ENCODE assay signal across 24 cellular contexts in genomic region chr1:204618148-204618760, GRCh38.
"Had no signal": no experiment of that assay in that cellular context is flagged by ENCODE, and none has a peak within 500 bp of the region (broad histone marks: within the 10 kb centered on the region; RNA-seq: fewer than 3 reads in every experiment).

No MANE protein-coding gene starts in this region.

- H3K27me3 ChIP-seq: left lung, pancreas, sigmoid colon, tibial nerve, vagina had no signal

- H3K4me3 ChIP-seq: left lung, lower lobe of right lung, mucosa of descending colon, pancreas, prostate gland, sigmoid colon, tibial nerve, vagina had no signal

- H3K9me3 Mint-ChIP-seq: naive thymus-derived CD4-positive, alpha-beta T cell; natural killer cell treated with Interleukin-12 subunit alpha and Interleukin-12 subunit beta and Interleukin-15 and Interleukin-18, amount 100 ng/mL, for 72 hours; stimulated activated memory B cell treated with anti-CD40 and anti-IgM and Interleukin-4, amounts not matched to agents 10 μg/mL and 1 μg/mL and 100 μg/mL, for 72 hours; stimulated activated naive CD8-positive, alpha-beta T cell treated with anti-CD3 and anti-CD28 coated beads, Interleukin-15, amount 100 ng/mL, for 72 hours; type B pancreatic cell had no signal

- H3K4me1 Mint-ChIP-seq: naive thymus-derived CD4-positive, alpha-beta T cell; stimulated activated memory B cell treated with anti-CD40 and anti-IgM and Interleukin-4, amounts not matched to agents 10 μg/mL and 1 μg/mL and 100 μg/mL, for 72 hours; stimulated activated naive CD8-positive, alpha-beta T cell treated with anti-CD3 and anti-CD28 coated beads, Interleukin-15, amount 100 ng/mL, for 72 hours had no signal

- ATAC-seq: left colon; left lung; lower lobe of right lung; mucosa of descending colon; naive thymus-derived CD4-positive, alpha-beta T cell; pancreas; stimulated activated memory B cell treated with anti-CD40 and anti-IgM and Interleukin-4, amounts not matched to agents 10 μg/mL and 1 μg/mL and 100 μg/mL, for 72 hours; stimulated activated naive CD8-positive, alpha-beta T cell treated with anti-CD3 and anti-CD28 coated beads, Interleukin-15, amount 100 ng/mL, for 72 hours had no signal

- H3K4me1 ChIP-seq: left lung, lower lobe of right lung, pancreas, prostate gland, vagina had no signal

- H3K27ac ChIP-seq: left lung, lower lobe of right lung, neutrophil, pancreas, prostate gland, sigmoid colon, tibial nerve, vagina had no signal

- H3K36me3 Mint-ChIP-seq: natural killer cell treated with Interleukin-12 subunit alpha and Interleukin-12 subunit beta and Interleukin-15 and Interleukin-18, amount 100 ng/mL, for 72 hours; stimulated activated memory B cell treated with anti-CD40 and anti-IgM and Interleukin-4, amounts not matched to agents 10 μg/mL and 1 μg/mL and 100 μg/mL, for 72 hours; type B pancreatic cell had no signal

- H3K9me3 ChIP-seq: left lung, lower lobe of right lung, mucosa of descending colon, neutrophil, pancreas, prostate gland, sigmoid colon, tibial nerve, vagina had no signal

- H3K36me3 ChIP-seq: left lung, lower lobe of right lung, neutrophil, pancreas, prostate gland, tibial nerve, vagina had no signal

- H3K27me3 Mint-ChIP-seq: naive thymus-derived CD4-positive, alpha-beta T cell; natural killer cell treated with Interleukin-12 subunit alpha and Interleukin-12 subunit beta and Interleukin-15 and Interleukin-18, amount 100 ng/mL, for 72 hours; stimulated activated memory B cell treated with anti-CD40 and anti-IgM and Interleukin-4, amounts not matched to agents 10 μg/mL and 1 μg/mL and 100 μg/mL, for 72 hours; stimulated activated naive CD8-positive, alpha-beta T cell treated with anti-CD3 and anti-CD28 coated beads, Interleukin-15, amount 100 ng/mL, for 72 hours had no signal

- DNase-seq: left colon; left lung; lower lobe of right lung; mucosa of descending colon; naive thymus-derived CD4-positive, alpha-beta T cell; occipital lobe; pancreas; retina; right cardiac atrium; sigmoid colon; small intestine; stimulated activated CD4-positive, alpha-beta T cell treated with anti-CD3 and anti-CD28 coated beads, Interleukin-1b, Interleukin-23, amount 100 ng/mL, for 48 hours; stimulated activated CD4-positive, alpha-beta T cell treated with anti-CD3 and anti-CD28 coated beads, Interleukin-2, amount 100 ng/mL, for 48 hours; stimulated activated CD4-positive, alpha-beta T cell treated with anti-CD3 and anti-CD28 coated beads, Interleukin-4, amount 100 ng/mL, for 4 hours; stimulated activated CD8-positive, alpha-beta memory T cell treated with anti-CD3 and anti-CD28 coated beads, Interleukin-4, amount 100 ng/mL, for 48 hours; stimulated activated naive CD4-positive, alpha-beta T cell treated with Interleukin-2 at 50 U/mL for 16 hours; stimulated activated naive CD8-positive, alpha-beta T cell treated with anti-CD3 and anti-CD28 coated beads, Interleukin-15, amount 100 ng/mL, for 72 hours had no signal

- H3K27ac Mint-ChIP-seq: natural killer cell treated with Interleukin-12 subunit alpha and Interleukin-12 subunit beta and Interleukin-15 and Interleukin-18, amount 100 ng/mL, for 72 hours; stimulated activated memory B cell treated with anti-CD40 and anti-IgM and Interleukin-4, amounts not matched to agents 10 μg/mL and 1 μg/mL and 100 μg/mL, for 72 hours; type B pancreatic cell had no signal

- H3K4me3 Mint-ChIP-seq: naive thymus-derived CD4-positive, alpha-beta T cell; natural killer cell treated with Interleukin-12 subunit alpha and Interleukin-12 subunit beta and Interleukin-15 and Interleukin-18, amount 100 ng/mL, for 72 hours; stimulated activated memory B cell treated with anti-CD40 and anti-IgM and Interleukin-4, amounts not matched to agents 10 μg/mL and 1 μg/mL and 100 μg/mL, for 72 hours; stimulated activated naive CD8-positive, alpha-beta T cell treated with anti-CD3 and anti-CD28 coated beads, Interleukin-15, amount 100 ng/mL, for 72 hours; type B pancreatic cell had no signal
